ENCODE assay signal across 1 cellular context in genomic region chr3:30502742-30503073, GRCh38.
TF ChIP-seq lines count a peak whose summit lies in the region.

No MANE protein-coding gene starts in this region.

TF ChIP-seq in SK-N-SH treated with all-trans-retinoic acid at 6 μM for 48 hours, 23 proteins besides CTCF, POLR2A, EP300 and RAD21 (continued from another document):
- TF ChIP-seq TCF4 (CRISPR knock-in tag; IDR thresholded peaks at IDR 0.05; ENCODE audit: borderline replicate concordance) (no peak), CREB5 (CRISPR knock-in tag; IDR thresholded peaks at IDR 0.05; ENCODE audit: low read depth) (no peak), ZNF8 (CRISPR knock-in tag; IDR thresholded peaks at IDR 0.05) (no peak)
